ENCODE assay signal across 1 cellular context in genomic region chr6:54204921-54205511, GRCh38.
TF ChIP-seq lines count a peak whose summit lies in the region.

No MANE protein-coding gene starts in this region.

TF ChIP-seq in HepG2, 621 proteins besides CTCF, POLR2A, EP300 and RAD21 (continued from another document and continues in another):
- no peak for TF ChIP-seq MXI1 (IDR thresholded peaks at IDR 0.05; ENCODE audit: borderline replicate concordance, low read depth, low read length)
- TF ChIP-seq SIX1 (CRISPR knock-in tag; IDR thresholded peaks at IDR 0.05; ENCODE audit: borderline replicate concordance), result peak; percentile 46; the same call in 1 of the 2 replicates
- TF ChIP-seq TCF7 (IDR thresholded peaks at IDR 0.05; ENCODE audit: low read depth), result peak; percentile 90
- TF ChIP-seq FOSL1 (CRISPR knock-in tag; IDR thresholded peaks at IDR 0.05; ENCODE audit: borderline replicate concordance), result no peak
- 0 out of 2 replicates have a peak, but pooled peaks have one; percentile 27 for TF ChIP-seq MED1 (CRISPR knock-in tag; IDR thresholded peaks at IDR 0.05)
- TF ChIP-seq PRDM4 (CRISPR knock-in tag; IDR thresholded peaks at IDR 0.05; ENCODE audit: borderline replicate concordance), result no peak
- no peak for TF ChIP-seq ZNF205 (CRISPR knock-in tag; IDR thresholded peaks at IDR 0.05)
- TF ChIP-seq KLF12 (CRISPR knock-in tag; IDR thresholded peaks at IDR 0.05; ENCODE audit: borderline replicate concordance), result no peak
- no peak for TF ChIP-seq SSRP1 (CRISPR knock-in tag; IDR thresholded peaks at IDR 0.05)
- TF ChIP-seq HMG20A (CRISPR knock-in tag; IDR thresholded peaks at IDR 0.05; ENCODE audit: borderline replicate concordance), result peak; percentile 88; the same call in 1 of the 2 replicates
- no peak for TF ChIP-seq CSRNP2 (CRISPR knock-in tag; conservative IDR thresholded peaks at IDR 0.05; ENCODE audit: low read depth)
- no peak for TF ChIP-seq ZNF460 (CRISPR knock-in tag; IDR thresholded peaks at IDR 0.05; ENCODE audit: borderline replicate concordance)
- no peak for TF ChIP-seq NFAT5 (CRISPR knock-in tag; IDR thresholded peaks at IDR 0.05)
- TF ChIP-seq ZNF333 (CRISPR knock-in tag; IDR thresholded peaks at IDR 0.05; ENCODE audit: borderline replicate concordance), result no peak
- TF ChIP-seq ATRX (CRISPR knock-in tag; IDR thresholded peaks at IDR 0.05; ENCODE audit: borderline replicate concordance), result no peak
- no peak for TF ChIP-seq ZNF724P (CRISPR knock-in tag; IDR thresholded peaks at IDR 0.05; ENCODE audit: borderline replicate concordance)
- peak; percentile 74 for TF ChIP-seq PAXIP1 (CRISPR knock-in tag; conservative IDR thresholded peaks at IDR 0.05)
- no peak for TF ChIP-seq UBTF (CRISPR knock-in tag; IDR thresholded peaks at IDR 0.05)
- TF ChIP-seq TRAFD1 (CRISPR knock-in tag; IDR thresholded peaks at IDR 0.05; ENCODE audit: borderline replicate concordance), result no peak
- TF ChIP-seq PHF8 (CRISPR knock-in tag; IDR thresholded peaks at IDR 0.05), result no peak
- TF ChIP-seq CREM (IDR thresholded peaks at IDR 0.05), result peak; percentile 76
- no peak for TF ChIP-seq CREM (CRISPR knock-in tag; IDR thresholded peaks at IDR 0.05)
- no peak for TF ChIP-seq IKZF4 (CRISPR knock-in tag; IDR thresholded peaks at IDR 0.05; ENCODE audit: borderline replicate concordance, low read depth, not compliant biosample characterization)
- no peak for TF ChIP-seq POGK (CRISPR knock-in tag; conservative IDR thresholded peaks at IDR 0.05)
- 0 out of 2 replicates have a peak, but pooled peaks have one; percentile 24 for TF ChIP-seq ZGPAT (CRISPR knock-in tag; IDR thresholded peaks at IDR 0.05)
- TF ChIP-seq NCOA5 (CRISPR knock-in tag; IDR thresholded peaks at IDR 0.05), result no peak
- TF ChIP-seq BRCA1 (CRISPR knock-in tag; IDR thresholded peaks at IDR 0.05), result no peak
- no peak for TF ChIP-seq SUZ12 (IDR thresholded peaks at IDR 0.05; ENCODE audit: low read depth, low read length)
- no peak for TF ChIP-seq HNRNPL (IDR thresholded peaks at IDR 0.05; ENCODE audit: low read depth, low read length)
- no peak for TF ChIP-seq SP5 (CRISPR knock-in tag; IDR thresholded peaks at IDR 0.05; ENCODE audit: borderline replicate concordance, low read depth)
- TF ChIP-seq TEAD3 (CRISPR knock-in tag; optimal IDR thresholded peaks at IDR 0.05; ENCODE audit: borderline replicate concordance), result peak; percentile 64
- TF ChIP-seq GMEB1 (CRISPR knock-in tag; IDR thresholded peaks at IDR 0.05; ENCODE audit: borderline replicate concordance), result no peak
- no peak for TF ChIP-seq EEA1 (CRISPR knock-in tag; IDR thresholded peaks at IDR 0.05; ENCODE audit: borderline replicate concordance)
- no peak for TF ChIP-seq SMAD1 (CRISPR knock-in tag; IDR thresholded peaks at IDR 0.05; ENCODE audit: borderline replicate concordance, low read depth)
- TF ChIP-seq MAFF (IDR thresholded peaks at IDR 0.05; ENCODE audit: low read depth, low read length), result peak; percentile 36; the same call in 1 of the 2 replicates
